30 cellular contexts compared by ENCODE assay signal in the genomic region with DNA sequence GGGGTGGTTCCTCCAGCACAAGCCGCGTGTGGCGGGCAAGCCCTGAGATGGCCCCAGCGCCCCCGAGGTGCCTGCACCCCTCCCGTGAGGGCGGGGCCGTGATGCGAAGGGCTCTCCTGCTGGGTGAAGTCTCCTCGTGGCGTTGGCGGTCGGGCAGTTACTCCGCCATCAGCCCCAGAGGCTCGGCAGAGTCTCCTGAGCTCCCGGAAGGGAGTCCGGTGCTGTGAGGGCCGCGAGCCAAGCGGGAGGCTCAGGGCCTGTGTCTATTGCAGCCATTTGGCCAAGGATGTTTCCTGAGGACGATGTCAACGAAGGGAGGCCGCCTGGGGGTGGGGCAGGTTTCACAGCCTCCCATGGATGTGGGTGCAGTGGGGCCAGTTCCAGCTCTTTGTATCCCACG.
DNase-seq lines count a peak whose midpoint lies in the region; ATAC-seq, FAIRE-seq and TF ChIP-seq lines count a peak whose summit lies in the region.
"Had no signal": no experiment of that assay in that cellular context is flagged by ENCODE, and none has a peak within 500 bp of the region (broad histone marks: within the 10 kb centered on the region; RNA-seq: fewer than 3 reads in every experiment).

No MANE protein-coding gene starts in this region.

- H3K4me3 ChIP-seq in right cardiac atrium (ENCODE audit: low read length) (no peak overlapping the region), NB4 (ENCODE audit: low read depth, low read length) (no peak overlapping the region), K562 (no peak overlapping the region), prostate gland (no peak overlapping the region)
- H3K4me3 ChIP-seq: BLaER1, ovary, skin epidermis, upper lobe of right lung had no signal

- H3K4me1 Mint-ChIP-seq in activated naive CD8-positive, alpha-beta T cell treated with anti-CD3 and anti-CD28 coated beads, Interleukin-2, amount 50 U/mL, for 24 hours = no peaks in the 10 kb centered on the region
- H3K4me1 Mint-ChIP-seq: activated naive CD4-positive, alpha-beta T cell treated with anti-CD3 and anti-CD28 coated beads, Interleukin-2, amount 50 U/mL, for 24 hours; activated T-helper 17 cell treated with anti-CD3 and anti-CD28 coated beads, Interleukin-2, amount 50 U/mL, for 72 hours; stimulated activated memory B cell treated with anti-CD40 and anti-IgM and Interleukin-4, amounts not matched to agents 10 μg/mL and 1 μg/mL and 100 μg/mL, for 72 hours had no signal

- no peaks in the 10 kb centered on the region for H3K9me3 Mint-ChIP-seq in activated naive CD8-positive, alpha-beta T cell treated with anti-CD3 and anti-CD28 coated beads, Interleukin-2, amount 50 U/mL, for 24 hours
- H3K9me3 Mint-ChIP-seq: activated naive CD4-positive, alpha-beta T cell treated with anti-CD3 and anti-CD28 coated beads, Interleukin-2, amount 50 U/mL, for 24 hours; activated T-helper 17 cell treated with anti-CD3 and anti-CD28 coated beads, Interleukin-2, amount 50 U/mL, for 72 hours; nephron progenitor cell; stimulated activated memory B cell treated with anti-CD40 and anti-IgM and Interleukin-4, amounts not matched to agents 10 μg/mL and 1 μg/mL and 100 μg/mL, for 72 hours had no signal

- no peaks in the 10 kb centered on the region for H3K36me3 Mint-ChIP-seq in activated naive CD8-positive, alpha-beta T cell treated with anti-CD3 and anti-CD28 coated beads, Interleukin-2, amount 50 U/mL, for 24 hours (ENCODE audit: low read depth)
- H3K36me3 Mint-ChIP-seq: activated naive CD4-positive, alpha-beta T cell treated with anti-CD3 and anti-CD28 coated beads, Interleukin-2, amount 50 U/mL, for 24 hours; stimulated activated memory B cell treated with anti-CD40 and anti-IgM and Interleukin-4, amounts not matched to agents 10 μg/mL and 1 μg/mL and 100 μg/mL, for 72 hours had no signal

- no peak overlapping the region for H3K4me3 Mint-ChIP-seq in activated naive CD8-positive, alpha-beta T cell treated with anti-CD3 and anti-CD28 coated beads, Interleukin-2, amount 50 U/mL, for 24 hours
- H3K4me3 Mint-ChIP-seq: activated naive CD4-positive, alpha-beta T cell treated with anti-CD3 and anti-CD28 coated beads, Interleukin-2, amount 50 U/mL, for 24 hours; activated T-helper 17 cell treated with anti-CD3 and anti-CD28 coated beads, Interleukin-2, amount 50 U/mL, for 72 hours; nephron progenitor cell; stimulated activated memory B cell treated with anti-CD40 and anti-IgM and Interleukin-4, amounts not matched to agents 10 μg/mL and 1 μg/mL and 100 μg/mL, for 72 hours had no signal

- H3K27ac ChIP-seq in right cardiac atrium (ENCODE audit: low read length) = no peak overlapping the region
- H3K27ac ChIP-seq in K562 (ENCODE audit: extremely low read depth, low read depth, low read length) = no peak overlapping the region
- no peak overlapping the region for H3K27ac ChIP-seq in prostate gland
- H3K27ac ChIP-seq: BLaER1, ovary, skin epidermis, upper lobe of right lung, VCaP had no signal

- H3K4me1 ChIP-seq in right cardiac atrium (ENCODE audit: control insufficient read depth, insufficient read depth, low read length) = no peaks in the 10 kb centered on the region
- H3K4me1 ChIP-seq in K562 (replicated peaks in 1 of 2; ENCODE audit: control insufficient read depth in 2 of 2, insufficient read depth in 2 of 2, low read length in 2 of 2) = peaks cover 0 to 36% of the 10 kb centered on the region in 2 experiments; a peak in 2 of 5 replicates
- H3K4me1 ChIP-seq in prostate gland (replicated peaks) = no peaks in the 10 kb centered on the region
- H3K4me1 ChIP-seq: upper lobe of right lung had no signal

- BruUV-seq in K562 (replicated peaks; lab: Mats Ljungman, UMichigan) = no TSS peak

- TF ChIP-seq POLR2A in NB4 (IDR thresholded peaks at IDR 0.05; ENCODE audit: extremely low read depth, insufficient read length) (no peak), K562 (conservative IDR thresholded peaks at IDR 0.05) (no peak), prostate gland (IDR thresholded peaks at IDR 0.05) (no peak)

- no peak overlapping the region for H2AFZ ChIP-seq in K562 (ENCODE audit: low read depth, low read length)

- no peak overlapping the region for H3K4me2 ChIP-seq in K562 (ENCODE audit: insufficient read depth, low read length)
- H3K4me2 ChIP-seq: BLaER1 had no signal

- TF ChIP-seq CTCF in NB4 (IDR thresholded peaks at IDR 0.05; ENCODE audit: low read depth, low read length) (no peak), K562 (IDR thresholded peaks at IDR 0.05 in 2 of 3, conservative IDR thresholded peaks at IDR 0.05 in 1 of 3; ENCODE audit: insufficient read depth in 2 of 3, low read depth in 1 of 3, low read length in 3 of 3) (no peak), prostate gland (IDR thresholded peaks at IDR 0.05) (no peak)

- ATAC-seq in right cardiac atrium (peak in 1 of 2 donors; percentile 14), Right ventricle myocardium superior (ENCODE audit: poor library complexity) (no peak), K562 (peak; percentile 25)
- no peak for ATAC-seq in activated naive CD8-positive, alpha-beta T cell treated with anti-CD3 and anti-CD28 coated beads, Interleukin-2, amount 50 U/mL, for 24 hours
- ATAC-seq: activated T-helper 17 cell treated with anti-CD3 and anti-CD28 coated beads, Interleukin-2, amount 50 U/mL, for 72 hours; left colon; stimulated activated memory B cell treated with anti-CD40 and anti-IgM and Interleukin-4, amounts not matched to agents 10 μg/mL and 1 μg/mL and 100 μg/mL, for 72 hours; upper lobe of right lung had no signal

- TF ChIP-seq RAD21 in K562 (CRISPR knock-in tag; conservative IDR thresholded peaks at IDR 0.05 in 1 of 2, IDR thresholded peaks at IDR 0.05 in 1 of 2) = no peak

- H3K9ac ChIP-seq in K562 (ENCODE audit: insufficient read depth in 1 of 2, low read depth in 2 of 2, low read length in 2 of 2) = no peak overlapping the region
- H3K9ac ChIP-seq: BLaER1 had no signal

- 45% methylated on average over 24 of the region's 24 CpGs for WGBS in right cardiac atrium
- WGBS in K562 (ENCODE audit: insufficient coverage, low coverage, missing lambda C conversion rate) = 1% methylated on average over 24 of the region's 24 CpGs
- 48% methylated on average over 24 of the region's 24 CpGs for WGBS in prostate gland

- H4K20me1 ChIP-seq in K562 (replicated peaks; ENCODE audit: control insufficient read depth, insufficient read depth, low read length) = peaks cover 3% of the 10 kb centered on the region; the same call in 1 of the 2 replicates
- H4K20me1 ChIP-seq: BLaER1 had no signal

- peak; percentile 34 to 50 (median 50) for DNase-seq in right cardiac atrium
- no peak for DNase-seq in Right ventricle myocardium superior
- DNase-seq in NB4 (ENCODE audit: low read depth) = peak; percentile 36
- peak in 2 of 4 experiments; percentile 47 to 51 for DNase-seq in K562 (ENCODE audit: extremely low read depth in 1 of 4, low spot score in 3 of 4)
- DNase-seq in prostate gland (ENCODE audit: low spot score) = peak; percentile 42
- DNase-seq in activated naive CD8-positive, alpha-beta T cell treated with anti-CD3 and anti-CD28 coated beads, Interleukin-2, amount 50 U/mL, for 24 hours = no peak
- DNase-seq in HTR-8/SVneo (ENCODE audit: insufficient read length, low spot score) = no peak
- DNase-seq in activated gamma-delta T cell treated with Interleukin-2 at 50 U/mL for 16 hours = no peak
- DNase-seq: activated CD4-positive, alpha-beta T cell treated with anti-CD3 and anti-CD28 coated beads for 4 hours; amygdala; DMS53; GF-D8; hypothalamus; IMR-90; left colon; NCI-H1105 treated with DMSO at 0.1 percent for 48 hours; nephron progenitor cell; SIG-M5; SW 1271; upper lobe of right lung had no signal

- in situ Hi-C loops in K562 (cut with MboI) = no loop called here

- no peak overlapping the region for H3K27ac Mint-ChIP-seq in activated naive CD8-positive, alpha-beta T cell treated with anti-CD3 and anti-CD28 coated beads, Interleukin-2, amount 50 U/mL, for 24 hours
- H3K27ac Mint-ChIP-seq: activated naive CD4-positive, alpha-beta T cell treated with anti-CD3 and anti-CD28 coated beads, Interleukin-2, amount 50 U/mL, for 24 hours; activated T-helper 17 cell treated with anti-CD3 and anti-CD28 coated beads, Interleukin-2, amount 50 U/mL, for 72 hours; nephron progenitor cell; stimulated activated memory B cell treated with anti-CD40 and anti-IgM and Interleukin-4, amounts not matched to agents 10 μg/mL and 1 μg/mL and 100 μg/mL, for 72 hours had no signal

- no peaks in the 10 kb centered on the region for H3K27me3 ChIP-seq in right cardiac atrium (ENCODE audit: control insufficient read depth, insufficient read depth)
- H3K27me3 ChIP-seq in K562 (ENCODE audit: control insufficient read depth in 2 of 2, insufficient read depth in 2 of 2, low read length in 2 of 2) = peaks cover 26 to 78% of the 10 kb centered on the region in 2 experiments; a peak in 4 of 5 replicates
- H3K27me3 ChIP-seq in prostate gland (replicated peaks; ENCODE audit: insufficient read depth) = peaks cover under 1% of the 10 kb centered on the region
- H3K27me3 ChIP-seq: ovary had no signal

- no peak for FAIRE-seq in K562 (lab: Jason Lieb, UNC)
- no peak for FAIRE-seq in HTR-8/SVneo (lab: Jason Lieb, UNC)
- FAIRE-seq: bronchial epithelial cell, colon, endothelial cell of umbilical vein had no signal

- intact Hi-C loops in right cardiac atrium (cut with DNase I) = no loop called here
- intact Hi-C loops in Right ventricle myocardium superior (cut with DNase I) = no loop called here
- intact Hi-C loops in K562 (cut with micrococcal nuclease) = no loop called here
- intact Hi-C loops in prostate gland (cut with DNase I) = no loop called here

- H3K9me3 ChIP-seq in right cardiac atrium (ENCODE audit: control insufficient read depth, low read length) = no peaks in the 10 kb centered on the region
- H3K9me3 ChIP-seq in K562 (replicated peaks; ENCODE audit: control insufficient read depth, insufficient read depth, low read depth, low read length) = no peaks in the 10 kb centered on the region
- no peaks in the 10 kb centered on the region for H3K9me3 ChIP-seq in prostate gland
- H3K9me3 ChIP-seq: BLaER1, ovary, upper lobe of right lung had no signal

- no peak for TF ChIP-seq EP300 in K562 (IDR thresholded peaks at IDR 0.05; ENCODE audit: low read length)

- H3K27me3 Mint-ChIP-seq in activated naive CD8-positive, alpha-beta T cell treated with anti-CD3 and anti-CD28 coated beads, Interleukin-2, amount 50 U/mL, for 24 hours = peaks cover 4% of the 10 kb centered on the region

- H3K9me1 ChIP-seq in K562 (ENCODE audit: control insufficient read depth, insufficient read depth, low read length) = no peaks in the 10 kb centered on the region

- POLR2A ChIA-PET in K562 (lab: Yijun Ruan, JAX) = no interaction called here

- CTCF ChIA-PET in K562 (lab: Yijun Ruan, JAX; ENCODE audit: low intra/inter-chr PET ratio) = no interaction called here

- H3K36me3 ChIP-seq in K562 (ENCODE audit: control insufficient read depth, insufficient read depth, low read length) (no peaks in the 10 kb centered on the region), prostate gland (no peaks in the 10 kb centered on the region)
- H3K36me3 ChIP-seq: BLaER1, ovary, upper lobe of right lung had no signal

- no peaks in the 10 kb centered on the region for H3K79me2 ChIP-seq in K562 (ENCODE audit: control insufficient read depth, insufficient read depth, low read length)

TF ChIP-seq in K562, 482 proteins besides CTCF, POLR2A, EP300 and RAD21 (continues in another document):
- TF ChIP-seq ZNF584 (CRISPR knock-in tag; IDR thresholded peaks at IDR 0.05; ENCODE audit: low read depth) (no peak), E2F3 (CRISPR knock-in tag; IDR thresholded peaks at IDR 0.05) (no peak), SMAD4 (CRISPR knock-in tag; conservative IDR thresholded peaks at IDR 0.05) (no peak)

Comparison
In these comparisons a context has a peak if more than half of its experiments do, and no peak if none do; other contexts are left out.
1. DNase-seq: peak in right cardiac atrium (3 of 3), NB4 (single experiment) and prostate gland (single experiment); none in Right ventricle myocardium superior (single experiment), activated naive CD8-positive, alpha-beta T cell treated with anti-CD3 and anti-CD28 coated beads, Interleukin-2, amount 50 U/mL, for 24 hours (single experiment), HTR-8/SVneo (single experiment) and activated gamma-delta T cell treated with Interleukin-2 at 50 U/mL for 16 hours (single experiment).